In genomic region chr16:4463522-4464163, GRCh38 we compare ENCODE assay signal across 18 cellular contexts. TPM values are rescaled to one million over a fixed set of nuclear protein-coding genes. Genes with fewer than 3 reads are reported as not detected.
DNase-seq lines count a peak whose midpoint lies in the region; ATAC-seq, FAIRE-seq and TF ChIP-seq lines count a peak whose summit lies in the region.
"Had no signal": no experiment of that assay in that cellular context is flagged by ENCODE, and none has a peak within 500 bp of the region (broad histone marks: within the 10 kb centered on the region; RNA-seq: fewer than 3 reads in every experiment).

No MANE protein-coding gene starts in this region.

- H3K4me1 Mint-ChIP-seq in HFFc6 (ENCODE audit: low read depth), result peaks cover 24% of the 10 kb centered on the region
- peaks cover 17% of the 10 kb centered on the region for H3K4me1 Mint-ChIP-seq in astrocyte (ENCODE audit: low read depth, unreplicated experiment)
- H3K4me1 Mint-ChIP-seq in mesothelial cell of epicardium, result peaks cover 4% of the 10 kb centered on the region

- H3K9me3 Mint-ChIP-seq in HFFc6, result no peaks in the 10 kb centered on the region
- H3K9me3 Mint-ChIP-seq in astrocyte (ENCODE audit: unreplicated experiment), result peaks cover 1% of the 10 kb centered on the region
- H3K9me3 Mint-ChIP-seq in mesothelial cell of epicardium, result no peaks in the 10 kb centered on the region
- H3K9me3 Mint-ChIP-seq: stimulated activated naive CD8-positive, alpha-beta T cell treated with anti-CD3 and anti-CD28 coated beads, Interleukin-15, amount 100 ng/mL, for 72 hours had no signal

- H2AFZ ChIP-seq in astrocyte (ENCODE audit: low read depth, low read length) (no peak overlapping the region), MM.1S (ENCODE audit: low read length) (no peak overlapping the region)

- FAIRE-seq in astrocyte (lab: Jason Lieb, UNC), result no peak

- H3K4me3 Mint-ChIP-seq in HFFc6 (peak overlapping the region; percentile 57; the same call in 1 of the 2 replicates), astrocyte (ENCODE audit: unreplicated experiment) (no peak overlapping the region), mesothelial cell of epicardium (no peak overlapping the region)
- H3K4me3 Mint-ChIP-seq: stimulated activated naive CD8-positive, alpha-beta T cell treated with anti-CD3 and anti-CD28 coated beads, Interleukin-15, amount 100 ng/mL, for 72 hours had no signal

- H3K36me3 ChIP-seq in BLaER1 (peaks cover 100% of the 10 kb centered on the region), astrocyte (ENCODE audit: insufficient read depth, low read length) (no peaks in the 10 kb centered on the region), MM.1S (replicated peaks; ENCODE audit: insufficient read depth, low read length) (no peaks in the 10 kb centered on the region)

- H3K27me3 Mint-ChIP-seq in HFFc6 (ENCODE audit: insufficient read depth) (peaks cover 3% of the 10 kb centered on the region), astrocyte (ENCODE audit: low read depth, unreplicated experiment) (no peaks in the 10 kb centered on the region), mesothelial cell of epicardium (ENCODE audit: low read depth) (no peaks in the 10 kb centered on the region)
- H3K27me3 Mint-ChIP-seq: stimulated activated naive CD8-positive, alpha-beta T cell treated with anti-CD3 and anti-CD28 coated beads, Interleukin-15, amount 100 ng/mL, for 72 hours had no signal

- H3K9me3 ChIP-seq in BLaER1 (no peaks in the 10 kb centered on the region), astrocyte (ENCODE audit: insufficient read depth, low read depth, low read length) (no peaks in the 10 kb centered on the region), MM.1S (replicated peaks; ENCODE audit: insufficient read depth, low read length) (no peaks in the 10 kb centered on the region)
- H3K9me3 ChIP-seq: spleen, vagina had no signal

- H3K9me2 ChIP-seq in MM.1S (replicated peaks; ENCODE audit: insufficient read depth, low read length), result no peaks in the 10 kb centered on the region

- H3K9ac ChIP-seq in BLaER1, result 0 out of 2 replicates have a peak overlapping the region, but pooled peaks have one; percentile 19
- peak overlapping the region; percentile 39 for H3K9ac ChIP-seq in astrocyte (ENCODE audit: low read length)
- H3K9ac ChIP-seq in MM.1S (ENCODE audit: low read length), result no peak overlapping the region

- peaks cover 12% of the 10 kb centered on the region for H3K4me1 ChIP-seq in BLaER1
- H3K4me1 ChIP-seq in astrocyte (ENCODE audit: insufficient read depth, low read length), result peaks cover 17% of the 10 kb centered on the region
- H3K4me1 ChIP-seq in MM.1S (ENCODE audit: low read length), result no peaks in the 10 kb centered on the region
- H3K4me1 ChIP-seq: vagina had no signal

- H3K27ac Mint-ChIP-seq in HFFc6 (peak overlapping the region; percentile 91), astrocyte (ENCODE audit: unreplicated experiment) (peak overlapping the region; percentile 96), mesothelial cell of epicardium (peak overlapping the region; percentile 77)
- H3K27ac Mint-ChIP-seq: stimulated activated naive CD8-positive, alpha-beta T cell treated with anti-CD3 and anti-CD28 coated beads, Interleukin-15, amount 100 ng/mL, for 72 hours had no signal

- H4K20me1 ChIP-seq in BLaER1, result peaks cover 21% of the 10 kb centered on the region; the same call in 1 of the 2 replicates
- H4K20me1 ChIP-seq in astrocyte (ENCODE audit: insufficient read depth, low read length), result peaks cover 5% of the 10 kb centered on the region
- no peaks in the 10 kb centered on the region for H4K20me1 ChIP-seq in MM.1S (ENCODE audit: insufficient read depth, low read length)

- H3F3A ChIP-seq in MM.1S (ENCODE audit: insufficient read depth, low read length), result no peaks in the 10 kb centered on the region

- H3K27me3 ChIP-seq in BLaER1, result no peaks in the 10 kb centered on the region
- no peaks in the 10 kb centered on the region for H3K27me3 ChIP-seq in astrocyte (ENCODE audit: insufficient read depth, low read length)
- H3K27me3 ChIP-seq in MM.1S (replicated peaks; ENCODE audit: insufficient read depth, low read length), result no peaks in the 10 kb centered on the region
- H3K27me3 ChIP-seq: spleen, vagina had no signal

- no peaks in the 10 kb centered on the region for H3K79me2 ChIP-seq in astrocyte (ENCODE audit: insufficient read depth, low read length)
- H3K79me2 ChIP-seq in MM.1S (ENCODE audit: low read length), result no peaks in the 10 kb centered on the region

- H3K36me3 Mint-ChIP-seq in HFFc6 (ENCODE audit: low read depth), result peaks cover 29% of the 10 kb centered on the region
- H3K36me3 Mint-ChIP-seq in astrocyte (ENCODE audit: low read depth, unreplicated experiment), result peaks cover 25% of the 10 kb centered on the region
- peaks cover 32% of the 10 kb centered on the region for H3K36me3 Mint-ChIP-seq in mesothelial cell of epicardium

- DNase-seq in HFFc6, result no peak
- DNase-seq in astrocyte (ENCODE audit: low read depth), result no peak
- no peak for DNase-seq in mesothelial cell of epicardium (ENCODE audit: low spot score in 2 of 2, unreplicated experiment in 2 of 2)
- no peak for DNase-seq in MM.1S
- DNase-seq: activated CD4-positive, CD25-positive, alpha-beta regulatory T cell; activated CD8-positive, alpha-beta memory T cell treated with anti-CD3 and anti-CD28 coated beads, Interleukin-2, amount 50 U/mL, for 48 hours; cerebellar nuclear complex; Kasumi-1; NCI-H1694; NCI-H524 treated with DMSO at 0.1 percent for 48 hours; spleen; stimulated activated naive CD8-positive, alpha-beta T cell treated with anti-CD3 and anti-CD28 coated beads, Interleukin-15, amount 100 ng/mL, for 72 hours had no signal

- TF ChIP-seq CTCF in HFFc6 (IDR thresholded peaks at IDR 0.05) (no peak), astrocyte (IDR thresholded peaks at IDR 0.05; ENCODE audit: insufficient read depth, low read depth, low read length) (no peak), mesothelial cell of epicardium (IDR thresholded peaks at IDR 0.05; ENCODE audit: unreplicated experiment) (no peak), MM.1S (IDR thresholded peaks at IDR 0.05; ENCODE audit: low read length) (no peak)

- H3K27ac ChIP-seq in BLaER1, result no peak overlapping the region
- peak overlapping the region; percentile 54 for H3K27ac ChIP-seq in astrocyte (ENCODE audit: low read depth, low read length)
- H3K27ac ChIP-seq in MM.1S (ENCODE audit: low read length), result no peak overlapping the region
- H3K27ac ChIP-seq: C4-2B, spleen, vagina had no signal

- H3K4me2 ChIP-seq in BLaER1 (no peak overlapping the region), astrocyte (ENCODE audit: low read length) (peak overlapping the region; percentile 62), MM.1S (ENCODE audit: low read depth, low read length) (no peak overlapping the region)

- ATAC-seq in GM19395 (IDR thresholded peaks at IDR 0.05; ENCODE audit: unreplicated experiment) (no peak), GM18909 (IDR thresholded peaks at IDR 0.05; ENCODE audit: poor library complexity, unreplicated experiment) (no peak), HG02981 (IDR thresholded peaks at IDR 0.05; ENCODE audit: unreplicated experiment) (no peak)
- ATAC-seq: stimulated activated naive CD8-positive, alpha-beta T cell treated with anti-CD3 and anti-CD28 coated beads, Interleukin-15, amount 100 ng/mL, for 72 hours had no signal

- no peak overlapping the region for H3K4me3 ChIP-seq in BLaER1
- no peak overlapping the region for H3K4me3 ChIP-seq in astrocyte (ENCODE audit: insufficient read depth, low read depth, low read length)
- no peak overlapping the region for H3K4me3 ChIP-seq in MM.1S (ENCODE audit: low read length)
- H3K4me3 ChIP-seq: spleen, vagina had no signal

RNA-seq across cellular contexts. Expression of gene NMRAL1, which starts 10.8 kb away (rescaled TPM):
- total RNA-seq in HFFc6 (2021; fragmentation: NEBNext Ultra II Directional; extraction: Animal tissue kit (Norgen Biotek cat#: 25700)), result 10 to 100 TPM; 26.2 to 37.2 (median 33.7) TPM
- total RNA-seq in astrocyte (28.5 and 31.2 TPM in 2 replicates), mesothelial cell of epicardium (55.3 to 59.1 TPM (median 56.0 TPM) in 3 replicates)

RNA-seq across cellular contexts. Expression of gene HMOX2, which starts 12.6 kb away (rescaled TPM):
- total RNA-seq in HFFc6 (2021; fragmentation: NEBNext Ultra II Directional; extraction: Animal tissue kit (Norgen Biotek cat#: 25700)), result 10 to 100 TPM; 45.2 to 60.5 (median 54.9) TPM
- total RNA-seq in astrocyte, result 53.1 and 64.9 TPM in 2 replicates
- total RNA-seq in mesothelial cell of epicardium, result 26.3 to 30.9 TPM (median 27.5 TPM) in 3 replicates

RNA-seq across cellular contexts. Expression of gene DNAJA3, which starts 38.0 kb away (rescaled TPM):
- 10 to 100 TPM; 40.8 to 54.4 (median 45.1) TPM for total RNA-seq in HFFc6 (2021; fragmentation: NEBNext Ultra II Directional; extraction: Animal tissue kit (Norgen Biotek cat#: 25700))
- total RNA-seq in astrocyte (36.4 and 39.8 TPM in 2 replicates), mesothelial cell of epicardium (34.7 to 37.7 TPM (median 35.3 TPM) in 3 replicates)

RNA-seq across cellular contexts. Expression of gene CORO7, which starts 47.2 kb away (rescaled TPM):
- 10 to 100 TPM; 12.1 to 20.9 (median 17.2) TPM for total RNA-seq in HFFc6 (2021; fragmentation: NEBNext Ultra II Directional; extraction: Animal tissue kit (Norgen Biotek cat#: 25700))
- total RNA-seq in astrocyte (25.0 and 26.4 TPM in 2 replicates), mesothelial cell of epicardium (32.9 to 35.1 TPM (median 34.1 TPM) in 3 replicates)
